Comparison of ENCODE assay signal across 8 cellular contexts in the genomic region with DNA sequence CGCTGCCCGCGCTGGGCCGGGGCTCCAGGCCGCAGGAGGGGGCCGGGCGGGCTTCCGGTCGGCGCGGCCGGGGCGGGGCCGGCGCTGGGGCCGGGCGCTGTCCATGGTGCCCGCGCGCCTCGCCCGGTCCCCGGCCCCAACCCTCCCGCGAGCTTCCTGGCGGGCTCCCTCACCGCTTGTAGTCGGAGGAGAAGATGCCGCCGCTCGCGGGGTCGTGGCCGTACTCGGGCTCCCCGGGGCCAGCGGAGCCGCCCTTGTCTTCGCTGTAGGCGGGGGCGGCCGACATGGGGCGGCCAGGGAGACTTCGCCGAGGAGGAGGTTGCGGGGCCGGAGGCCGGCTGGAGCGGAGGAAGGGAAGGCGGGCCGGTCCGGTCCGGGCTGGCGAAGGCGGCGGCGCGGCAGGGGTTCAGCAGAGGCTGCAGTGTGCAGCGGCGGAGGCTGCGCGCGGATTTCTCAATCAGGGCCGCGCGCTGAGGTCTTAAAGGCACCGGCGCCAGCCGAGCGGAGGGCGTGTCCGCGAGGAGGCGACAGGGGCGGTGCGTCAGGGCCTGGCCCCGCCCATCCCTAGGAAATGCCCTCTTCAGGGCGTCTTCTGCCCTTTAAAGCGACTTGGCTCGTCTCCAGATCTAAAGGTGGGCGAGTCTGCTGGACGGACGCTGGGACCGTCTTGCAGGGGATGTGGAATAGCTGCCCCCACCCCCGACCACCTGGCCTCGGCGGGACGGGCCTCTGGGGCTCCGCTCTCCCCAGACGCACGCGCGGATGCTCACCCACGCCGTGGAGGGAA. TPM values are rescaled to one million over a fixed set of nuclear protein-coding genes. Genes with fewer than 3 reads are reported as not detected.
A peak's percentile ranks its signal among the peaks of the same experiment; 100 is the strongest.
DNase-seq lines count a peak whose midpoint lies in the region; ATAC-seq, FAIRE-seq and TF ChIP-seq lines count a peak whose summit lies in the region.

A gene with protein sequence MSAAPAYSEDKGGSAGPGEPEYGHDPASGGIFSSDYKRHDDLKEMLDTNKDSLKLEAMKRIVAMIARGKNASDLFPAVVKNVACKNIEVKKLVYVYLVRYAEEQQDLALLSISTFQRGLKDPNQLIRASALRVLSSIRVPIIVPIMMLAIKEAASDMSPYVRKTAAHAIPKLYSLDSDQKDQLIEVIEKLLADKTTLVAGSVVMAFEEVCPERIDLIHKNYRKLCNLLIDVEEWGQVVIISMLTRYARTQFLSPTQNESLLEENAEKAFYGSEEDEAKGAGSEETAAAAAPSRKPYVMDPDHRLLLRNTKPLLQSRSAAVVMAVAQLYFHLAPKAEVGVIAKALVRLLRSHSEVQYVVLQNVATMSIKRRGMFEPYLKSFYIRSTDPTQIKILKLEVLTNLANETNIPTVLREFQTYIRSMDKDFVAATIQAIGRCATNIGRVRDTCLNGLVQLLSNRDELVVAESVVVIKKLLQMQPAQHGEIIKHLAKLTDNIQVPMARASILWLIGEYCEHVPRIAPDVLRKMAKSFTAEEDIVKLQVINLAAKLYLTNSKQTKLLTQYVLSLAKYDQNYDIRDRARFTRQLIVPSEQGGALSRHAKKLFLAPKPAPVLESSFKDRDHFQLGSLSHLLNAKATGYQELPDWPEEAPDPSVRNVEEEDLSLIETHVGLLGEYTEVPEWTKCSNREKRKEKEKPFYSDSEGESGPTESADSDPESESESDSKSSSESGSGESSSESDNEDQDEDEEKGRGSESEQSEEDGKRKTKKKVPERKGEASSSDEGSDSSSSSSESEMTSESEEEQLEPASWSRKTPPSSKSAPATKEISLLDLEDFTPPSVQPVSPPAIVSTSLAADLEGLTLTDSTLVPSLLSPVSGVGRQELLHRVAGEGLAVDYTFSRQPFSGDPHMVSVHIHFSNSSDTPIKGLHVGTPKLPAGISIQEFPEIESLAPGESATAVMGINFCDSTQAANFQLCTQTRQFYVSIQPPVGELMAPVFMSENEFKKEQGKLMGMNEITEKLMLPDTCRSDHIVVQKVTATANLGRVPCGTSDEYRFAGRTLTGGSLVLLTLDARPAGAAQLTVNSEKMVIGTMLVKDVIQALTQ (minus strand): TSS at position 455 of the 787 bp plus-strand sequence. CDS start 169 bp downstream, at position 286.

- WGBS in A549 (ENCODE audit: missing lambda C conversion rate), result 3% methylated on average over 23 of the region's 95 CpGs

- CTCF ChIA-PET in A549 (lab: Yijun Ruan, JAX), result interaction anchor here (0.7 to 1.7 kb wide), 6 partner anchors 10 to 290 kb away, joined by 3 to 4 read pairs (median 3); a partner anchor contains a TSS

- peak within 1 kb of the TSS; percentile 38 to 65; a peak in 4 of 6 replicates for H3K27ac ChIP-seq in A549

- no peak for TF ChIP-seq EP300 in A549 (IDR thresholded peaks at IDR 0.05)

- H3K4me3 ChIP-seq in A549 (peak within 1 kb of the TSS; percentile 82), choroid plexus epithelial cell (ENCODE audit: low read depth, low read length) (peak within 1 kb of the TSS; percentile 68)

- peak; percentile 23; the same call in 1 of the 2 replicates for TF ChIP-seq POLR2A in A549 (IDR thresholded peaks at IDR 0.05; ENCODE audit: low read length)

- DNase-seq in A549 (ENCODE audit: low read depth in 1 of 2, low spot score in 1 of 2), result peak; percentile 77 to 86
- peak; percentile 51 for DNase-seq in NCI-H446 treated with DMSO at 0.1 percent for 48 hours (lab: John Stamatoyannopoulos, UW)
- DNase-seq in activated CD4-positive, alpha-beta T cell treated with anti-CD3 and anti-CD28 coated beads for 4 hours, result peak; percentile 61 to 65
- DNase-seq in choroid plexus epithelial cell (ENCODE audit: low read depth), result peak; percentile 81
- DNase-seq in left lobe of liver (ENCODE audit: low spot score), result peak; percentile 49
- DNase-seq in stimulated activated CD4-positive, alpha-beta T cell treated with anti-CD3 and anti-CD28 coated beads, Interleukin-1b, Interleukin-23, amount 100 ng/mL, for 48 hours, result peak; percentile 71

- peak; percentile 92 to 95 for ATAC-seq in A549
- ATAC-seq in GM18909 (IDR thresholded peaks at IDR 0.05; ENCODE audit: poor library complexity, unreplicated experiment), result peak; percentile 88
- ATAC-seq in HG03175 (IDR thresholded peaks at IDR 0.05; ENCODE audit: unreplicated experiment), result peak; percentile 91
- peak; percentile 98 for ATAC-seq in left lobe of liver

- no peak for FAIRE-seq in A549 (lab: Jason Lieb, UNC)

- TF ChIP-seq RAD21 in A549 (conservative IDR thresholded peaks at IDR 0.05 in 1 of 2, IDR thresholded peaks at IDR 0.05 in 1 of 2), result no peak

- 0 out of 3 replicates have a peak, but pooled peaks cover 4% of the 10 kb centered on the region for H3K4me1 ChIP-seq in A549

- TF ChIP-seq CTCF in A549 (IDR thresholded peaks at IDR 0.05) (no peak), choroid plexus epithelial cell (conservative IDR thresholded peaks at IDR 0.05; ENCODE audit: low read depth, low read length) (no peak)

- no peaks in the 10 kb centered on the region for H3K9me3 ChIP-seq in A549

- POLR2A ChIA-PET in A549 (lab: Yijun Ruan, JAX), result interaction anchor here (0.7 to 2.7 kb wide), 3 partner anchors 40 to 169 kb away, joined by 3 to 11 read pairs (median 3); a partner anchor contains a TSS

- peak within 1 kb of the TSS; percentile 97 for H3K4me2 ChIP-seq in A549

TF ChIP-seq in A549, 52 proteins besides CTCF, POLR2A, EP300 and RAD21 (continues in another document):
- TF ChIP-seq JUNB (IDR thresholded peaks at IDR 0.05) (no peak), POLR2AphosphoS2 (conservative IDR thresholded peaks at IDR 0.05; ENCODE audit: low read length) (no peak), RNF2 (IDR thresholded peaks at IDR 0.05; ENCODE audit: borderline replicate concordance, low read depth) (no peak), ZSCAN20 (CRISPR knock-in tag; IDR thresholded peaks at IDR 0.05) (no peak), NPAS2 (CRISPR knock-in tag; IDR thresholded peaks at IDR 0.05; ENCODE audit: borderline replicate concordance) (no peak), NR3C1 (IDR thresholded peaks at IDR 0.05) (no peak), CEBPB (IDR thresholded peaks at IDR 0.05) (peak; percentile 34 to 69; a peak in 2 of 4 replicates), HOXA7 (CRISPR knock-in tag; IDR thresholded peaks at IDR 0.05) (no peak), KDM5A (IDR thresholded peaks at IDR 0.05) (no peak), MAFK (IDR thresholded peaks at IDR 0.05; ENCODE audit: partially characterized antibody) (no peak), CHD4 (IDR thresholded peaks at IDR 0.05; ENCODE audit: borderline replicate concordance) (no peak), EHF (CRISPR knock-in tag; IDR thresholded peaks at IDR 0.05) (no peak), FOXS1 (CRISPR knock-in tag; IDR thresholded peaks at IDR 0.05) (no peak), RARB (CRISPR knock-in tag; IDR thresholded peaks at IDR 0.05) (no peak), PHF8 (IDR thresholded peaks at IDR 0.05; ENCODE audit: borderline replicate concordance, low read depth) (no peak), KDM1A (IDR thresholded peaks at IDR 0.05; ENCODE audit: low read depth) (no peak)
- TF ChIP-seq, protein P1, sequence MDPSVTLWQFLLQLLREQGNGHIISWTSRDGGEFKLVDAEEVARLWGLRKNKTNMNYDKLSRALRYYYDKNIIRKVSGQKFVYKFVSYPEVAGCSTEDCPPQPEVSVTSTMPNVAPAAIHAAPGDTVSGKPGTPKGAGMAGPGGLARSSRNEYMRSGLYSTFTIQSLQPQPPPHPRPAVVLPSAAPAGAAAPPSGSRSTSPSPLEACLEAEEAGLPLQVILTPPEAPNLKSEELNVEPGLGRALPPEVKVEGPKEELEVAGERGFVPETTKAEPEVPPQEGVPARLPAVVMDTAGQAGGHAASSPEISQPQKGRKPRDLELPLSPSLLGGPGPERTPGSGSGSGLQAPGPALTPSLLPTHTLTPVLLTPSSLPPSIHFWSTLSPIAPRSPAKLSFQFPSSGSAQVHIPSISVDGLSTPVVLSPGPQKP (IDR thresholded peaks at IDR 0.05; ENCODE audit: low read depth, low read length), result no peak
- TF ChIP-seq, protein P2, sequence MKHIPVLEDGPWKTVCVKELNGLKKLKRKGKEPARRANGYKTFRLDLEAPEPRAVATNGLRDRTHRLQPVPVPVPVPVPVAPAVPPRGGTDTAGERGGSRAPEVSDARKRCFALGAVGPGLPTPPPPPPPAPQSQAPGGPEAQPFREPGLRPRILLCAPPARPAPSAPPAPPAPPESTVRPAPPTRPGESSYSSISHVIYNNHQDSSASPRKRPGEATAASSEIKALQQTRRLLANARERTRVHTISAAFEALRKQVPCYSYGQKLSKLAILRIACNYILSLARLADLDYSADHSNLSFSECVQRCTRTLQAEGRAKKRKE (CRISPR knock-in tag; IDR thresholded peaks at IDR 0.05; ENCODE audit: low read depth), result peak; percentile 50; the same call in 1 of the 2 replicates
- TF ChIP-seq, protein P3, sequence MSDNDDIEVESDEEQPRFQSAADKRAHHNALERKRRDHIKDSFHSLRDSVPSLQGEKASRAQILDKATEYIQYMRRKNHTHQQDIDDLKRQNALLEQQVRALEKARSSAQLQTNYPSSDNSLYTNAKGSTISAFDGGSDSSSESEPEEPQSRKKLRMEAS (IDR thresholded peaks at IDR 0.05), result peak; percentile 12; the same call in 1 of the 2 replicates
- TF ChIP-seq, protein P4, sequence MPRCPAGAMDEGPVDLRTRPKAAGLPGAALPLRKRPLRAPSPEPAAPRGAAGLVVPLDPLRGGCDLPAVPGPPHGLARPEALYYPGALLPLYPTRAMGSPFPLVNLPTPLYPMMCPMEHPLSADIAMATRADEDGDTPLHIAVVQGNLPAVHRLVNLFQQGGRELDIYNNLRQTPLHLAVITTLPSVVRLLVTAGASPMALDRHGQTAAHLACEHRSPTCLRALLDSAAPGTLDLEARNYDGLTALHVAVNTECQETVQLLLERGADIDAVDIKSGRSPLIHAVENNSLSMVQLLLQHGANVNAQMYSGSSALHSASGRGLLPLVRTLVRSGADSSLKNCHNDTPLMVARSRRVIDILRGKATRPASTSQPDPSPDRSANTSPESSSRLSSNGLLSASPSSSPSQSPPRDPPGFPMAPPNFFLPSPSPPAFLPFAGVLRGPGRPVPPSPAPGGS (IDR thresholded peaks at IDR 0.05), result no peak

RNA-seq across cellular contexts. Expression of the gene that starts here (rescaled TPM):
- 0.56 and 0.68 TPM in 2 replicates for polyA plus RNA-seq in A549 (2011; rRNA removed)
- polyA plus RNA-seq in A549 (2012; cell fraction: cytosol; rRNA removed), result 0.11 and 0.17 TPM in 2 replicates
- polyA plus RNA-seq in A549 (2012; cell fraction: nucleus; rRNA removed), result 0.48 and 0.83 TPM in 2 replicates
- 0.32 to 0.63 TPM (median 0.46 TPM) in 3 replicates for polyA plus RNA-seq in A549 (2017; fragmentation: RNase III; extraction: RNeasy Plus Mini Kit Qiagen cat#74134 plus additional on column Dnase treatment)
- polyA minus RNA-seq in A549 (2011; rRNA and poly(A)+ RNA removed), result 0.54 and 1.7 TPM in 2 replicates
- not detected for total RNA-seq in left lobe of liver

Comparison
In these comparisons a context has a peak if more than half of its experiments do, and no peak if none do; other contexts are left out.
1. Peak in every context shown above with its lines: DNase-seq, ATAC-seq, H3K4me3 ChIP-seq and H3K27ac ChIP-seq.
2. Peak in DNase-seq and ATAC-seq in left lobe of liver; RNA of the gene not detected or under 1 TPM.